ENCODE assay signal across 10 cellular contexts in genomic region chr1:160777486-160778089, GRCh38. TPM values are rescaled to one million over a fixed set of nuclear protein-coding genes. Genes with fewer than 3 reads are reported as not detected.
DNase-seq lines count a peak whose midpoint lies in the region; ATAC-seq, FAIRE-seq and TF ChIP-seq lines count a peak whose summit lies in the region.
"Had no signal": no experiment of that assay in that cellular context is flagged by ENCODE, and none has a peak within 500 bp of the region (broad histone marks: within the 10 kb centered on the region; RNA-seq: fewer than 3 reads in every experiment).

No MANE protein-coding gene starts in this region.

- peak; percentile 80 for ATAC-seq in GM23338
- ATAC-seq in mucosa of descending colon, result peak; percentile 59
- no peak for ATAC-seq in GM19452 (IDR thresholded peaks at IDR 0.05; ENCODE audit: unreplicated experiment)

- peaks cover under 1% of the 10 kb centered on the region; the same call in 1 of the 3 replicates for H3K36me3 Mint-ChIP-seq in GM23338 (ENCODE audit: low read depth)
- no peaks in the 10 kb centered on the region for H3K36me3 Mint-ChIP-seq in astrocyte (ENCODE audit: low read depth, unreplicated experiment)

- H3K4me3 ChIP-seq in GM23338 (no peak overlapping the region), astrocyte (ENCODE audit: insufficient read depth, low read depth, low read length) (no peak overlapping the region), mucosa of descending colon (no peak overlapping the region), coronary artery (no peak overlapping the region)
- H3K4me3 ChIP-seq: thoracic aorta had no signal

- H3K27ac ChIP-seq in C4-2B, result no peak overlapping the region
- no peak overlapping the region for H3K27ac ChIP-seq in GM23338 (ENCODE audit: low read depth)
- no peak overlapping the region for H3K27ac ChIP-seq in astrocyte (ENCODE audit: low read depth, low read length)
- no peak overlapping the region for H3K27ac ChIP-seq in coronary artery
- H3K27ac ChIP-seq: thoracic aorta had no signal

- intact Hi-C loops in mucosa of descending colon (cut with DNase I, micrococcal nuclease), result no loop called here

- H4K20me1 ChIP-seq in GM23338 (replicated peaks; ENCODE audit: insufficient read depth), result no peaks in the 10 kb centered on the region
- no peaks in the 10 kb centered on the region for H4K20me1 ChIP-seq in astrocyte (ENCODE audit: insufficient read depth, low read length)

- TF ChIP-seq CTCF in C4-2B (conservative IDR thresholded peaks at IDR 0.05) (peak; percentile 78), GM23338 (conservative IDR thresholded peaks at IDR 0.05; ENCODE audit: low read depth in 2 of 2) (peak; percentile 65 to 66), astrocyte (IDR thresholded peaks at IDR 0.05; ENCODE audit: insufficient read depth, low read depth, low read length) (peak; percentile 11), mucosa of descending colon (IDR thresholded peaks at IDR 0.05) (peak; percentile 45), coronary artery (IDR thresholded peaks at IDR 0.05) (no peak)

- peak; percentile 84 for DNase-seq in GM23338 (ENCODE audit: low spot score)
- peak; percentile 75 for DNase-seq in OCI-M1 (lab: John Stamatoyannopoulos, UW)
- DNase-seq in astrocyte (ENCODE audit: low read depth), result no peak
- peak in 2 of 3 donors; percentile 45 to 81 for DNase-seq in mucosa of descending colon
- no peak for DNase-seq in coronary artery (ENCODE audit: low spot score)
- no peak for DNase-seq in inferior parietal cortex (ENCODE audit: extremely low spot score)

- H3K9me3 Mint-ChIP-seq in GM23338 (peaks cover 14% of the 10 kb centered on the region), astrocyte (ENCODE audit: unreplicated experiment) (peaks cover 3% of the 10 kb centered on the region)

- peaks cover 5% of the 10 kb centered on the region for H3K27me3 Mint-ChIP-seq in GM23338 (ENCODE audit: insufficient read depth, low read depth, poor library complexity)
- H3K27me3 Mint-ChIP-seq in astrocyte (ENCODE audit: low read depth, unreplicated experiment), result peaks cover 3% of the 10 kb centered on the region

- no peaks in the 10 kb centered on the region for H3F3A ChIP-seq in GM23338 (replicated peaks; ENCODE audit: low read depth)

- peaks cover 2% of the 10 kb centered on the region; the same call in 1 of the 2 replicates for H3K9me2 ChIP-seq in GM23338 (ENCODE audit: insufficient read depth)

- H3K4me2 ChIP-seq in GM23338 (no peak overlapping the region), astrocyte (ENCODE audit: low read length) (no peak overlapping the region)

- H3K27ac Mint-ChIP-seq in GM23338, result no peak overlapping the region
- no peak overlapping the region for H3K27ac Mint-ChIP-seq in astrocyte (ENCODE audit: unreplicated experiment)

- H3K4me1 ChIP-seq in GM23338 (ENCODE audit: insufficient read depth) (0 out of 2 replicates have a peak, but pooled peaks cover 3% of the 10 kb centered on the region), astrocyte (ENCODE audit: insufficient read depth, low read length) (no peaks in the 10 kb centered on the region), mucosa of descending colon (ENCODE audit: low read depth) (peaks cover 19% of the 10 kb centered on the region)

- no peaks in the 10 kb centered on the region; the same call in 2 of the 3 replicates for H3K4me1 Mint-ChIP-seq in GM23338
- peaks cover 7% of the 10 kb centered on the region for H3K4me1 Mint-ChIP-seq in astrocyte (ENCODE audit: low read depth, unreplicated experiment)

- H3K9me3 ChIP-seq in astrocyte (ENCODE audit: insufficient read depth, low read depth, low read length), result no peaks in the 10 kb centered on the region
- H3K9me3 ChIP-seq in mucosa of descending colon, result no peaks in the 10 kb centered on the region
- H3K9me3 ChIP-seq: thoracic aorta had no signal

- H3K36me3 ChIP-seq in GM23338 (ENCODE audit: insufficient read depth) (peaks cover 2% of the 10 kb centered on the region; the same call in 1 of the 2 replicates), astrocyte (ENCODE audit: insufficient read depth, low read length) (no peaks in the 10 kb centered on the region), mucosa of descending colon (ENCODE audit: low read depth) (no peaks in the 10 kb centered on the region)
- H3K36me3 ChIP-seq: thoracic aorta had no signal

- H3K79me2 ChIP-seq in GM23338 (replicated peaks; ENCODE audit: insufficient read depth) (no peaks in the 10 kb centered on the region), astrocyte (ENCODE audit: insufficient read depth, low read length) (no peaks in the 10 kb centered on the region)

- H2AFZ ChIP-seq in GM23338 (no peak overlapping the region), astrocyte (ENCODE audit: low read depth, low read length) (no peak overlapping the region)

- H3K4me3 Mint-ChIP-seq in GM23338 (no peak overlapping the region), astrocyte (ENCODE audit: unreplicated experiment) (no peak overlapping the region)

- H3K9ac ChIP-seq in astrocyte (ENCODE audit: low read length), result no peak overlapping the region

- H3K27me3 ChIP-seq in GM23338 (ENCODE audit: insufficient read depth) (no peaks in the 10 kb centered on the region), astrocyte (ENCODE audit: insufficient read depth, low read length) (no peaks in the 10 kb centered on the region)

- no peak for FAIRE-seq in astrocyte (lab: Jason Lieb, UNC)

TF ChIP-seq in GM23338, 12 proteins besides CTCF, POLR2A, EP300 and RAD21 (continues in another document):
- TF ChIP-seq POLR2AphosphoS5 (IDR thresholded peaks at IDR 0.05; ENCODE audit: low read depth), result no peak
- no peak for TF ChIP-seq EZH2phosphoT487 (IDR thresholded peaks at IDR 0.05; ENCODE audit: unreplicated experiment)
- no peak for TF ChIP-seq EZH2 (IDR thresholded peaks at IDR 0.05; ENCODE audit: low read depth, unreplicated experiment)
- no peak for TF ChIP-seq CREB1 (CRISPR knock-in tag; IDR thresholded peaks at IDR 0.05; ENCODE audit: low read depth)
- TF ChIP-seq JUNB (IDR thresholded peaks at IDR 0.05; ENCODE audit: unreplicated experiment), result no peak
- TF ChIP-seq ZNF114 (CRISPR knock-in tag; IDR thresholded peaks at IDR 0.05), result no peak
- no peak for TF ChIP-seq ETS1 (IDR thresholded peaks at IDR 0.05)
- TF ChIP-seq REST (IDR thresholded peaks at IDR 0.05; ENCODE audit: unreplicated experiment), result no peak
- TF ChIP-seq NANOG (IDR thresholded peaks at IDR 0.05; ENCODE audit: borderline replicate concordance), result no peak

RNA-seq across cellular contexts. Expression of gene LY9, which starts 18.4 kb away (rescaled TPM):
- total RNA-seq in GM23338 (2014; rRNA removed; shearing (Covaris generic)), result not detected in 2 replicates
- not detected in 2 replicates for polyA plus RNA-seq in GM23338 (2016; fragmentation: Nextera tagmentation; extraction: Ambion mirVana)
- total RNA-seq in astrocyte (not detected in 2 replicates), mucosa of descending colon (1 to 10 TPM; 1.3 to 2.5 (median 2.3) TPM)
- total RNA-seq: fibroblast of lung had no signal
- polyA plus RNA-seq: fibroblast of lung had no signal

RNA-seq across cellular contexts. Expression of gene SLAMF7, which starts 38.5 kb away (rescaled TPM):
- total RNA-seq in GM23338 (2014; rRNA removed; shearing (Covaris generic)), result not detected in 2 replicates
- 0.11 and 0.14 TPM in 2 replicates for polyA plus RNA-seq in GM23338 (2016; fragmentation: Nextera tagmentation; extraction: Ambion mirVana)
- total RNA-seq in astrocyte, result 0.31 and 0.32 TPM in 2 replicates
- total RNA-seq in mucosa of descending colon, result 10 to 100 TPM in 2 of 3 donors, 1 to 10 TPM in 1; 6.4 to 12.7 (median 10.1) TPM
- total RNA-seq: fibroblast of lung had no signal
- polyA plus RNA-seq: fibroblast of lung had no signal

Comparison
In these comparisons a context has a peak if more than half of its experiments do, and no peak if none do; other contexts are left out.
1. DNase-seq: peak in GM23338 (single experiment), OCI-M1 (single experiment) and mucosa of descending colon (2 of 3); none in astrocyte (single experiment), coronary artery (single experiment) and inferior parietal cortex (single experiment).